In genomic region chr1:65230741-65231439, GRCh38 we compare ENCODE assay signal across 11 cellular contexts.
DNase-seq lines count a peak whose midpoint lies in the region; ATAC-seq and TF ChIP-seq lines count a peak whose summit lies in the region.
"Had no signal": no experiment of that assay in that cellular context is flagged by ENCODE, and none has a peak within 500 bp of the region (broad histone marks: within the 10 kb centered on the region; RNA-seq: fewer than 3 reads in every experiment).

No MANE protein-coding gene starts in this region.

- POLR2A ChIA-PET in CD8-positive, alpha-beta memory T cell (lab: Charles Lee): no interaction called here

- H3K9me3 Mint-ChIP-seq in CD8-positive, alpha-beta memory T cell: peaks cover 0 to 2% (median under 1%) of the 10 kb centered on the region in 5 donors

- no peaks in the 10 kb centered on the region for H3K27me3 ChIP-seq in CD8-positive, alpha-beta memory T cell (ENCODE audit: insufficient read depth, low read length, poor library complexity, severe bottlenecking)
- H3K27me3 ChIP-seq in RWPE2 (ENCODE audit: insufficient read depth, poor library complexity, severe bottlenecking): no peaks in the 10 kb centered on the region
- H3K27me3 ChIP-seq: MG63 had no signal

- no peak for DNase-seq in CD8-positive, alpha-beta memory T cell
- DNase-seq in RWPE2 (ENCODE audit: low spot score) (no peak), 8988T (no peak), NCI-H146 (lab: John Stamatoyannopoulos, UW) (no peak)
- no peak for DNase-seq in stimulated activated CD4-positive, alpha-beta T cell treated with anti-CD3 and anti-CD28 coated beads, Interleukin-4, amount 100 ng/mL, for 24 hours
- DNase-seq in stimulated activated CD4-positive, alpha-beta T cell treated with anti-CD3 and anti-CD28 coated beads, Interleukin-2, amount 100 ng/mL, for 48 hours: no peak
- DNase-seq: MG63; naive thymus-derived CD8-positive, alpha-beta T cell; stimulated activated naive CD4-positive, alpha-beta T cell had no signal

- H3K27me3 Mint-ChIP-seq in CD8-positive, alpha-beta memory T cell: peaks cover 7 to 24% of the 10 kb centered on the region in 2 donors

- H3K9me3 ChIP-seq in CD8-positive, alpha-beta memory T cell (ENCODE audit: low read length): no peaks in the 10 kb centered on the region
- H3K9me3 ChIP-seq in RWPE2 (ENCODE audit: severe bottlenecking): no peaks in the 10 kb centered on the region
- H3K9me3 ChIP-seq: MG63 had no signal

- peak; percentile 89 for ATAC-seq in GM18867 (IDR thresholded peaks at IDR 0.05; ENCODE audit: unreplicated experiment)
- ATAC-seq in HG02981 (IDR thresholded peaks at IDR 0.05; ENCODE audit: unreplicated experiment): peak; percentile 78
- peak; percentile 65 for ATAC-seq in RWPE2 (ENCODE audit: low read depth)

- no peaks in the 10 kb centered on the region for H3K36me3 ChIP-seq in CD8-positive, alpha-beta memory T cell (ENCODE audit: insufficient read depth, low read length)
- H3K36me3 ChIP-seq in RWPE2 (ENCODE audit: low read depth): peaks cover 5% of the 10 kb centered on the region
- H3K36me3 ChIP-seq: MG63 had no signal

- H3K4me3 ChIP-seq in CD8-positive, alpha-beta memory T cell (ENCODE audit: low read length): no peak overlapping the region
- H3K4me3 ChIP-seq in RWPE2 (ENCODE audit: severe bottlenecking): no peak overlapping the region
- H3K4me3 ChIP-seq: MG63 had no signal

- TF ChIP-seq CTCF in RWPE2 (IDR thresholded peaks at IDR 0.05; ENCODE audit: poor library complexity, severe bottlenecking): no peak

- peak overlapping the region; percentile 46 for H3K27ac ChIP-seq in CD8-positive, alpha-beta memory T cell (ENCODE audit: low read depth, low read length)
- H3K27ac ChIP-seq in RWPE2 (ENCODE audit: poor library complexity, severe bottlenecking): no peak overlapping the region

- H3K36me3 Mint-ChIP-seq in CD8-positive, alpha-beta memory T cell: peaks cover 0 to 1% (median 0%) of the 10 kb centered on the region in 3 donors

- no peak overlapping the region for H3K4me3 Mint-ChIP-seq in CD8-positive, alpha-beta memory T cell
- H3K4me3 Mint-ChIP-seq: naive thymus-derived CD8-positive, alpha-beta T cell had no signal

- H3K27ac Mint-ChIP-seq in CD8-positive, alpha-beta memory T cell: peak overlapping the region in 1 of 8 donors; percentile 30

- no peaks in the 10 kb centered on the region for H3K4me1 Mint-ChIP-seq in CD8-positive, alpha-beta memory T cell

- CTCF ChIA-PET in CD8-positive, alpha-beta memory T cell (lab: Charles Lee): interaction anchor here (2.6 kb wide), 1 partner anchor 457 kb away, joined by 8 read pairs; no protein-coding TSS in a partner anchor

- no peaks in the 10 kb centered on the region for H3K4me1 ChIP-seq in CD8-positive, alpha-beta memory T cell (ENCODE audit: insufficient read depth, low read length)
- H3K4me1 ChIP-seq in RWPE2 (ENCODE audit: insufficient read depth, poor library complexity, severe bottlenecking): peaks cover 4% of the 10 kb centered on the region
